ENCODE assay signal across 12 cellular contexts in genomic region chr6:165846123-165846966, GRCh38.
DNase-seq lines count a peak whose midpoint lies in the region; ATAC-seq and TF ChIP-seq lines count a peak whose summit lies in the region.
"Had no signal": no experiment of that assay in that cellular context is flagged by ENCODE, and none has a peak within 500 bp of the region (broad histone marks: within the 10 kb centered on the region; RNA-seq: fewer than 3 reads in every experiment).

No MANE protein-coding gene starts in this region.

- peak overlapping the region; percentile 8 to 12 for H3K9ac ChIP-seq in duodenal mucosa (ENCODE audit: low read depth in 1 of 2, low read length in 2 of 2)

- H3K27ac Mint-ChIP-seq in osteocyte (ENCODE audit: unreplicated experiment), result no peak overlapping the region
- H3K27ac Mint-ChIP-seq in stimulated activated naive CD8-positive, alpha-beta T cell treated with anti-CD3 and anti-CD28 coated beads, Interleukin-15, amount 100 ng/mL, for 72 hours, result no peak overlapping the region
- H3K27ac Mint-ChIP-seq: progenitor cell of endocrine pancreas, T-cell had no signal

- no peak for ATAC-seq in HG02588 (IDR thresholded peaks at IDR 0.05; ENCODE audit: unreplicated experiment)
- ATAC-seq in stimulated activated naive CD8-positive, alpha-beta T cell treated with anti-CD3 and anti-CD28 coated beads, Interleukin-15, amount 100 ng/mL, for 72 hours, result no peak
- ATAC-seq: T-cell had no signal

- intact Hi-C loops in posterior cingulate gyrus (cut with DNase I) (no loop called here), OCI-LY7 (cut with micrococcal nuclease; ENCODE audit: unreplicated experiment) (no loop called here)

- H3K27me3 ChIP-seq in AG04450 (ENCODE audit: control insufficient read depth, insufficient read depth, low read length) (peaks cover 3% of the 10 kb centered on the region), duodenal mucosa (ENCODE audit: control insufficient read depth in 1 of 2, insufficient read depth in 2 of 2, low read length in 2 of 2) (peaks cover 4 to 5% of the 10 kb centered on the region in 2 donors)

- no peaks in the 10 kb centered on the region for H3K36me3 Mint-ChIP-seq in osteocyte (ENCODE audit: unreplicated experiment)
- H3K36me3 Mint-ChIP-seq: T-cell had no signal

- POLR2A ChIA-PET in AG04450 (lab: Yijun Ruan, JAX) (no interaction called here), OCI-LY7 (lab: Charles Lee) (no interaction called here)

- H3K27ac ChIP-seq in AG04450 (ENCODE audit: low read depth, low read length), result no peak overlapping the region
- H3K27ac ChIP-seq in duodenal mucosa (ENCODE audit: low read depth, low read length), result no peak overlapping the region
- no peak overlapping the region for H3K27ac ChIP-seq in OCI-LY7 (ENCODE audit: low read depth, low read length, poor library complexity, severe bottlenecking)

- no peaks in the 10 kb centered on the region for H3K9me2 ChIP-seq in OCI-LY7 (ENCODE audit: insufficient read depth, low read length)

- peaks cover 19% of the 10 kb centered on the region for H3K27me3 Mint-ChIP-seq in osteocyte (ENCODE audit: unreplicated experiment)
- H3K27me3 Mint-ChIP-seq in stimulated activated naive CD8-positive, alpha-beta T cell treated with anti-CD3 and anti-CD28 coated beads, Interleukin-15, amount 100 ng/mL, for 72 hours, result peaks cover 82% of the 10 kb centered on the region

- H4K20me1 ChIP-seq in OCI-LY7 (ENCODE audit: insufficient read depth, low read length), result no peaks in the 10 kb centered on the region

- H3K36me3 ChIP-seq in duodenal mucosa (ENCODE audit: control insufficient read depth in 1 of 2, insufficient read depth in 2 of 2, low read length in 2 of 2) (no peaks in the 10 kb centered on the region), OCI-LY7 (ENCODE audit: insufficient read depth, low read length) (no peaks in the 10 kb centered on the region)

- no peaks in the 10 kb centered on the region for H3K4me1 Mint-ChIP-seq in osteocyte (ENCODE audit: unreplicated experiment)
- peaks cover 10% of the 10 kb centered on the region for H3K4me1 Mint-ChIP-seq in stimulated activated naive CD8-positive, alpha-beta T cell treated with anti-CD3 and anti-CD28 coated beads, Interleukin-15, amount 100 ng/mL, for 72 hours

- H3K4me3 ChIP-seq in AG04450 (ENCODE audit: low read depth, low read length), result peak overlapping the region; percentile 35
- peak overlapping the region; percentile 61 to 63 for H3K4me3 ChIP-seq in duodenal mucosa (ENCODE audit: low read depth in 1 of 2, low read length in 2 of 2)
- H3K4me3 ChIP-seq in OCI-LY7 (ENCODE audit: low read depth, low read length, poor library complexity, severe bottlenecking), result no peak overlapping the region

- H2AFZ ChIP-seq in OCI-LY7 (ENCODE audit: low read length), result no peak overlapping the region

- TF ChIP-seq CTCF in AG04450 (IDR thresholded peaks at IDR 0.05; ENCODE audit: low read depth, low read length) (no peak), osteocyte (IDR thresholded peaks at IDR 0.05) (no peak), OCI-LY7 (conservative IDR thresholded peaks at IDR 0.05; ENCODE audit: low read length) (no peak)

- no peak overlapping the region for H3K4me2 ChIP-seq in OCI-LY7 (ENCODE audit: low read length)

- DNase-seq in AG04450 (ENCODE audit: low read depth, low spot score) (no peak), LHCN-M2 (ENCODE audit: low read depth) (peak; percentile 15), osteocyte (ENCODE audit: extremely low spot score, unreplicated experiment) (peak; percentile 73), posterior cingulate gyrus (no peak), OCI-LY7 (ENCODE audit: low spot score) (no peak)
- no peak for DNase-seq in stimulated activated naive CD8-positive, alpha-beta T cell treated with anti-CD3 and anti-CD28 coated beads, Interleukin-15, amount 100 ng/mL, for 72 hours
- DNase-seq: Karpas-422, NCI-H526 treated with DMSO at 0.1 percent for 48 hours, T-cell had no signal

- no peaks in the 10 kb centered on the region for H3K79me2 ChIP-seq in OCI-LY7 (ENCODE audit: insufficient read depth, low read depth, low read length)

- H3K4me3 Mint-ChIP-seq in osteocyte (ENCODE audit: unreplicated experiment), result no peak overlapping the region
- H3K4me3 Mint-ChIP-seq in stimulated activated naive CD8-positive, alpha-beta T cell treated with anti-CD3 and anti-CD28 coated beads, Interleukin-15, amount 100 ng/mL, for 72 hours, result no peak overlapping the region
- H3K4me3 Mint-ChIP-seq: T-cell had no signal

- no peaks in the 10 kb centered on the region for H3K9me3 Mint-ChIP-seq in osteocyte (ENCODE audit: unreplicated experiment)
- no peaks in the 10 kb centered on the region for H3K9me3 Mint-ChIP-seq in stimulated activated naive CD8-positive, alpha-beta T cell treated with anti-CD3 and anti-CD28 coated beads, Interleukin-15, amount 100 ng/mL, for 72 hours
- H3K9me3 Mint-ChIP-seq: T-cell had no signal

- H3K4me1 ChIP-seq in duodenal mucosa (ENCODE audit: control insufficient read depth in 1 of 2, insufficient read depth in 2 of 2, low read length in 2 of 2), result peaks cover 23 to 33% of the 10 kb centered on the region in 2 donors
- no peaks in the 10 kb centered on the region for H3K4me1 ChIP-seq in OCI-LY7 (ENCODE audit: insufficient read depth, low read length, poor library complexity, severe bottlenecking)

- CTCF ChIA-PET in AG04450 (lab: Charles Lee) (interaction anchor here (0.5 to 2.5 kb wide), 6 partner anchors 12 to 260 kb away, joined by 3 to 10 read pairs (median 4); no protein-coding TSS in a partner anchor), OCI-LY7 (lab: Charles Lee; ENCODE audit: unreplicated experiment) (no interaction called here)

- no TSS peak for BruUV-seq in OCI-LY7 (replicated peaks; lab: Mats Ljungman, UMichigan)

- H3K9me3 ChIP-seq in AG04450 (ENCODE audit: control insufficient read depth, insufficient read depth, low read length), result no peaks in the 10 kb centered on the region; the same call in 1 of the 2 replicates
- H3K9me3 ChIP-seq in duodenal mucosa (ENCODE audit: control insufficient read depth in 1 of 2, low read length in 2 of 2), result no peaks in the 10 kb centered on the region
- H3K9me3 ChIP-seq in OCI-LY7 (ENCODE audit: low read length), result no peaks in the 10 kb centered on the region

Comparison
In these comparisons a context has a peak if more than half of its experiments do, and no peak if none do; other contexts are left out.
1. DNase-seq: peak in LHCN-M2 (single experiment) and osteocyte (single experiment); none in AG04450 (single experiment), posterior cingulate gyrus (0 of 10), stimulated activated naive CD8-positive, alpha-beta T cell treated with anti-CD3 and anti-CD28 coated beads, Interleukin-15, amount 100 ng/mL, for 72 hours (0 of 2) and OCI-LY7 (single experiment).